ENCODE assay signal across 9 cellular contexts in genomic region chr17:44323359-44324091, GRCh38. TPM values are rescaled to one million over a fixed set of nuclear protein-coding genes. Genes with fewer than 3 reads are reported as not detected.
DNase-seq lines count a peak whose midpoint lies in the region; ATAC-seq, FAIRE-seq and TF ChIP-seq lines count a peak whose summit lies in the region.
"Had no signal": no experiment of that assay in that cellular context is flagged by ENCODE, and none has a peak within 500 bp of the region (broad histone marks: within the 10 kb centered on the region; RNA-seq: fewer than 3 reads in every experiment).

No MANE protein-coding gene starts in this region.

- H3K27ac ChIP-seq in A549 (peak overlapping the region; percentile 93), HUES64 (ENCODE audit: low read depth, low read length) (no peak overlapping the region)

- no peak for TF ChIP-seq EP300 in A549 (IDR thresholded peaks at IDR 0.05)

- peaks cover 17% of the 10 kb centered on the region for H3K4me1 ChIP-seq in A549
- H3K4me1 ChIP-seq in HUES64 (ENCODE audit: insufficient read depth, low read length): no peaks in the 10 kb centered on the region
- peaks cover 12% of the 10 kb centered on the region for H3K4me1 ChIP-seq in mucosa of stomach (ENCODE audit: control insufficient read depth, insufficient read depth, low read length)

- H3K36me3 ChIP-seq in HUES64 (ENCODE audit: insufficient read depth, low read length) (peaks cover 35% of the 10 kb centered on the region), mucosa of stomach (ENCODE audit: control insufficient read depth, insufficient read depth, low read length) (peaks cover 8% of the 10 kb centered on the region)

- TF ChIP-seq RAD21 in A549 (conservative IDR thresholded peaks at IDR 0.05 in 1 of 2, IDR thresholded peaks at IDR 0.05 in 1 of 2): no peak

- CTCF ChIA-PET in A549 (lab: Yijun Ruan, JAX): interaction anchor here (0.7 to 14.1 kb wide), 8 partner anchors 11 to 114 kb away, joined by 3 to 159 read pairs (median 4); partner anchors contain the start of gene FAM171A2

- DNase-seq in A549 (ENCODE audit: low read depth in 1 of 2, low spot score in 1 of 2) (no peak), choroid plexus epithelial cell (ENCODE audit: low read depth) (no peak), kidney tubule cell (ENCODE audit: low spot score) (no peak), inferior parietal cortex (ENCODE audit: extremely low spot score) (no peak)
- DNase-seq: NCI-H2171 had no signal

- no peak for FAIRE-seq in A549 (lab: Jason Lieb, UNC)

- 75% methylated on average over 23 of the region's 27 CpGs for WGBS in A549 (ENCODE audit: missing lambda C conversion rate)
- WGBS in HUES64: 64% methylated on average over 25 of the region's 27 CpGs

- POLR2A ChIA-PET in A549 (lab: Yijun Ruan, JAX): interaction anchor here (1.6 to 2.1 kb wide), 2 partner anchors 102 to 103 kb away, joined by 6 to 9 read pairs; partner anchors contain the start of gene UBTF

- H3K9ac ChIP-seq in HUES64 (ENCODE audit: low read depth, low read length): peak overlapping the region; percentile 82
- H3K9ac ChIP-seq in mucosa of stomach (ENCODE audit: low read length): peak overlapping the region; percentile 74

- TF ChIP-seq CTCF in A549 (IDR thresholded peaks at IDR 0.05) (no peak), choroid plexus epithelial cell (conservative IDR thresholded peaks at IDR 0.05; ENCODE audit: low read depth, low read length) (no peak)

- H3K27me3 ChIP-seq in HUES64 (ENCODE audit: insufficient read depth, low read length) (peaks cover 16% of the 10 kb centered on the region), mucosa of stomach (ENCODE audit: control insufficient read depth, insufficient read depth, low read length) (no peaks in the 10 kb centered on the region)

- H3K4me3 ChIP-seq in A549: peak overlapping the region; percentile 98
- peak overlapping the region; percentile 97 for H3K4me3 ChIP-seq in HUES64 (ENCODE audit: low read length)
- peak overlapping the region; percentile 87 for H3K4me3 ChIP-seq in choroid plexus epithelial cell (ENCODE audit: low read depth, low read length)
- H3K4me3 ChIP-seq in mucosa of stomach (ENCODE audit: low read length): peak overlapping the region; percentile 84

- H3K4me2 ChIP-seq in A549: peak overlapping the region; percentile 85

- no peak for TF ChIP-seq POLR2A in A549 (IDR thresholded peaks at IDR 0.05; ENCODE audit: low read length)

- no peaks in the 10 kb centered on the region for H3K9me3 ChIP-seq in A549
- no peaks in the 10 kb centered on the region for H3K9me3 ChIP-seq in HUES64 (ENCODE audit: insufficient read depth, low read depth, low read length)
- no peaks in the 10 kb centered on the region for H3K9me3 ChIP-seq in mucosa of stomach (ENCODE audit: control insufficient read depth, low read length)

- ATAC-seq in A549 (no peak), HG02610 (IDR thresholded peaks at IDR 0.05; ENCODE audit: unreplicated experiment) (no peak), GM18511 (IDR thresholded peaks at IDR 0.05; ENCODE audit: unreplicated experiment) (no peak)

TF ChIP-seq in A549, 52 proteins besides CTCF, POLR2A, EP300 and RAD21:
- TF ChIP-seq, protein P1, sequence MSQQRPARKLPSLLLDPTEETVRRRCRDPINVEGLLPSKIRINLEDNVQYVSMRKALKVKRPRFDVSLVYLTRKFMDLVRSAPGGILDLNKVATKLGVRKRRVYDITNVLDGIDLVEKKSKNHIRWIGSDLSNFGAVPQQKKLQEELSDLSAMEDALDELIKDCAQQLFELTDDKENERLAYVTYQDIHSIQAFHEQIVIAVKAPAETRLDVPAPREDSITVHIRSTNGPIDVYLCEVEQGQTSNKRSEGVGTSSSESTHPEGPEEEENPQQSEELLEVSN (IDR thresholded peaks at IDR 0.05; ENCODE audit: borderline replicate concordance, low read depth): no peak
- TF ChIP-seq HES2 (IDR thresholded peaks at IDR 0.05): no peak
- TF ChIP-seq CHD2 (IDR thresholded peaks at IDR 0.05; ENCODE audit: low read length, partially characterized antibody): no peak
- no peak for TF ChIP-seq FOXS1 (CRISPR knock-in tag; IDR thresholded peaks at IDR 0.05)
- TF ChIP-seq, protein P2, sequence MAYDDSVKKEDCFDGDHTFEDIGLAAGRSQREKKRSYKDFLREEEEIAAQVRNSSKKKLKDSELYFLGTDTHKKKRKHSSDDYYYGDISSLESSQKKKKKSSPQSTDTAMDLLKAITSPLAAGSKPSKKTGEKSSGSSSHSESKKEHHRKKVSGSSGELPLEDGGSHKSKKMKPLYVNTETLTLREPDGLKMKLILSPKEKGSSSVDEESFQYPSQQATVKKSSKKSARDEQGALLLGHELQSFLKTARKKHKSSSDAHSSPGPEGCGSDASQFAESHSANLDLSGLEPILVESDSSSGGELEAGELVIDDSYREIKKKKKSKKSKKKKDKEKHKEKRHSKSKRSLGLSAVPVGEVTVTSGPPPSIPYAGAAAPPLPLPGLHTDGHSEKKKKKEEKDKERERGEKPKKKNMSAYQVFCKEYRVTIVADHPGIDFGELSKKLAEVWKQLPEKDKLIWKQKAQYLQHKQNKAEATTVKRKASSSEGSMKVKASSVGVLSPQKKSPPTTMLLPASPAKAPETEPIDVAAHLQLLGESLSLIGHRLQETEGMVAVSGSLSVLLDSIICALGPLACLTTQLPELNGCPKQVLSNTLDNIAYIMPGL (CRISPR knock-in tag; IDR thresholded peaks at IDR 0.05; ENCODE audit: borderline replicate concordance): no peak

RNA-seq across cellular contexts. Expression of gene SLC25A39, which starts 1.1 kb away (rescaled TPM):
- polyA plus RNA-seq in A549 (2011; rRNA removed): 80.9 and 90.1 TPM in 2 replicates
- polyA plus RNA-seq in A549 (2012; cell fraction: cytosol; rRNA removed): 288 and 335 TPM in 2 replicates
- polyA plus RNA-seq in A549 (2012; cell fraction: nucleus; rRNA removed): 507 and 616 TPM in 2 replicates
- polyA plus RNA-seq in A549 (2017; fragmentation: RNase III; extraction: RNeasy Plus Mini Kit Qiagen cat#74134 plus additional on column Dnase treatment): 147 to 154 TPM (median 150 TPM) in 3 replicates
- 62.5 and 70.8 TPM in 2 replicates for polyA minus RNA-seq in A549 (2011; rRNA and poly(A)+ RNA removed)
- polyA plus RNA-seq in HUES64 (2013, experiment 1 of 2): 120 TPM
- 130 TPM for polyA plus RNA-seq in HUES64 (2013, experiment 2 of 2)

RNA-seq across cellular contexts. Expression of gene RUNDC3A, which starts 15.1 kb away (rescaled TPM):
- polyA plus RNA-seq in A549 (2011; rRNA removed): 0.45 and 0.57 TPM in 2 replicates
- polyA plus RNA-seq in A549 (2012; cell fraction: cytosol; rRNA removed): 0.52 and 0.62 TPM in 2 replicates
- polyA plus RNA-seq in A549 (2012; cell fraction: nucleus; rRNA removed): 1.4 and 1.8 TPM in 2 replicates
- polyA plus RNA-seq in A549 (2017; fragmentation: RNase III; extraction: RNeasy Plus Mini Kit Qiagen cat#74134 plus additional on column Dnase treatment): 0.21 to 0.48 TPM (median 0.22 TPM) in 3 replicates
- 0.33 and 0.54 TPM in 2 replicates for polyA minus RNA-seq in A549 (2011; rRNA and poly(A)+ RNA removed)
- polyA plus RNA-seq in HUES64 (2013, experiment 1 of 2): 2.1 TPM
- polyA plus RNA-seq in HUES64 (2013, experiment 2 of 2): 1.8 TPM

RNA-seq across cellular contexts. Expression of gene GRN, which starts 21.6 kb away (rescaled TPM):
- polyA plus RNA-seq in A549 (2011; rRNA removed) (111 and 147 TPM in 2 replicates), A549 (2017; fragmentation: RNase III; extraction: RNeasy Plus Mini Kit Qiagen cat#74134 plus additional on column Dnase treatment) (146 to 198 TPM (median 197 TPM) in 3 replicates)
- 216 and 242 TPM in 2 replicates for polyA plus RNA-seq in A549 (2012; cell fraction: cytosol; rRNA removed)
- polyA plus RNA-seq in A549 (2012; cell fraction: nucleus; rRNA removed): 645 and 899 TPM in 2 replicates
- 81.3 and 100 TPM in 2 replicates for polyA minus RNA-seq in A549 (2011; rRNA and poly(A)+ RNA removed)
- 71.7 TPM for polyA plus RNA-seq in HUES64 (2013, experiment 1 of 2)
- polyA plus RNA-seq in HUES64 (2013, experiment 2 of 2): 92.4 TPM

RNA-seq across cellular contexts. Expression of gene FAM171A2, which starts 40.1 kb away (rescaled TPM):
- polyA plus RNA-seq in A549 (2011; rRNA removed) (1.8 and 2.7 TPM in 2 replicates), A549 (2017; fragmentation: RNase III; extraction: RNeasy Plus Mini Kit Qiagen cat#74134 plus additional on column Dnase treatment) (3.0 to 4.2 TPM (median 3.9 TPM) in 3 replicates)
- polyA plus RNA-seq in A549 (2012; cell fraction: cytosol; rRNA removed): 3.2 and 6.0 TPM in 2 replicates
- polyA plus RNA-seq in A549 (2012; cell fraction: nucleus; rRNA removed): 7.2 and 9.5 TPM in 2 replicates
- polyA minus RNA-seq in A549 (2011; rRNA and poly(A)+ RNA removed): 1.6 and 3.5 TPM in 2 replicates
- 21.9 TPM for polyA plus RNA-seq in HUES64 (2013, experiment 1 of 2)
- 23.0 TPM for polyA plus RNA-seq in HUES64 (2013, experiment 2 of 2)

RNA-seq across cellular contexts. Expression of gene SLC4A1, which starts 55.6 kb away (rescaled TPM):
- polyA plus RNA-seq in A549 (2011; rRNA removed): 0.03 TPM in 1 of 2 replicates, not detected in the other
- 0.01 TPM in 1 of 2 replicates, not detected in the other for polyA plus RNA-seq in A549 (2012; cell fraction: cytosol; rRNA removed)
- 0.02 and 0.21 TPM in 2 replicates for polyA plus RNA-seq in A549 (2012; cell fraction: nucleus; rRNA removed)
- polyA plus RNA-seq in A549 (2017; fragmentation: RNase III; extraction: RNeasy Plus Mini Kit Qiagen cat#74134 plus additional on column Dnase treatment): not detected in 3 replicates
- not detected in 2 replicates for polyA minus RNA-seq in A549 (2011; rRNA and poly(A)+ RNA removed)
- not detected for polyA plus RNA-seq in HUES64 (2013, experiment 1 of 2)
- polyA plus RNA-seq in HUES64 (2013, experiment 2 of 2): not detected
